In the genomic region with DNA sequence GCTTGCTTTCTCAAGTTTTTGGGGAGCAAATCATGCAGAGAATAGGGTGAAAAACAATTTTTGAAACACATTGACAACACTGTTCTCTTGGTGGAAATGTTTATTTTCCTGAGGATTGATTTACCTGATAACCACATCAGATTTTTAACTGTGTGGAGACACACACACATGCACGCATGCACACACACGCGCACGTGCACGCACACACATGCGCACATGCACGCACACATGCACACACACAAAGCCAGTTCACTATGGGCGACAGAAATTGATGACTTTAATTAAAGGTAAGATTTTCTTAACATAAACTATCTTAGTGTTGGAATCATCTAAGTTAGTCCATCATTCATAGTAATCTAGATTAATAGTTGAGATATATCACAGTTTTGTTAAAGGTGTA, we compare ENCODE assay signal across 30 cellular contexts. TPM values are rescaled to one million over a fixed set of nuclear protein-coding genes. Genes with fewer than 3 reads are reported as not detected.
DNase-seq lines count a peak whose midpoint lies in the region; ATAC-seq, FAIRE-seq and TF ChIP-seq lines count a peak whose summit lies in the region.
"Had no signal": no experiment of that assay in that cellular context is flagged by ENCODE, and none has a peak within 500 bp of the region (broad histone marks: within the 10 kb centered on the region; RNA-seq: fewer than 3 reads in every experiment).

No MANE protein-coding gene starts in this region.

- intact Hi-C loops in GM12878 (cut with micrococcal nuclease; ENCODE audit: unreplicated experiment) = no loop called here

- H3K9me3 ChIP-seq in HEK293 (ENCODE audit: control insufficient read depth, insufficient read depth, low read depth, low read length) = no peaks in the 10 kb centered on the region
- H3K9me3 ChIP-seq in GM12878 (replicated peaks; ENCODE audit: control insufficient read depth, insufficient read depth, low read length) = no peaks in the 10 kb centered on the region
- H3K9me3 ChIP-seq: BE2C, Caco-2 had no signal

- FAIRE-seq in GM12878 (lab: Jason Lieb, UNC) = no peak
- FAIRE-seq: A204.1, A549, D721Med had no signal

- H3K9ac ChIP-seq in GM12878 (ENCODE audit: control insufficient read depth, insufficient read depth, low read length) = no peak overlapping the region
- H3K9ac ChIP-seq: BLaER1; BLaER1 treated with 17β-estradiol and CSF1 and Interleukin-3, amounts not matched to agents 10 nM and 100 nM had no signal

- H3K27ac ChIP-seq in HEK293 (ENCODE audit: extremely low read depth, low read depth, low read length) (no peak overlapping the region), GM12878 (ENCODE audit: control insufficient read depth, insufficient read depth) (no peak overlapping the region)
- H3K27ac ChIP-seq: 22Rv1; A549; BLaER1; BLaER1 treated with 17β-estradiol and CSF1 and Interleukin-3, amounts not matched to agents 10 nM and 100 nM; C4-2B had no signal

- CTCF ChIA-PET in HEK293 (lab: Yijun Ruan, JAX) = no interaction called here
- CTCF ChIA-PET in GM12878 (lab: Yijun Ruan, JAX) = no interaction called here

- H4K20me1 ChIP-seq in GM12878 (ENCODE audit: control insufficient read depth, insufficient read depth) = no peaks in the 10 kb centered on the region
- H4K20me1 ChIP-seq: BLaER1; BLaER1 treated with 17β-estradiol and CSF1 and Interleukin-3, amounts not matched to agents 10 nM and 100 nM had no signal

- RAD21 ChIA-PET in GM12878 (lab: Charles Lee; ENCODE audit: unreplicated experiment) = no interaction called here

- H3K36me3 ChIP-seq in HEK293 (ENCODE audit: control insufficient read depth in 2 of 2, insufficient read depth in 1 of 2, low read length in 2 of 2) = peaks cover 0 to 19% of the 10 kb centered on the region in 2 experiments; a peak in 1 of 3 replicates
- H3K36me3 ChIP-seq in GM12878 (ENCODE audit: control insufficient read depth in 2 of 2, insufficient read depth in 2 of 2, low read length in 1 of 2) = no peaks in the 10 kb centered on the region
- H3K36me3 ChIP-seq: BE2C, BLaER1 had no signal

- WGBS in GM12878 (ENCODE audit: insufficient coverage, insufficient replicate concordance, low lambda C conversion rate, missing lambda C conversion rate) = 93% methylated on average over 8 of the region's 8 CpGs

- no peaks in the 10 kb centered on the region for H3K27me3 ChIP-seq in GM12878 (replicated peaks in 1 of 2; ENCODE audit: control insufficient read depth in 2 of 2, insufficient read depth in 2 of 2, low read length in 1 of 2)
- H3K27me3 ChIP-seq: BLaER1; BLaER1 treated with 17β-estradiol and CSF1 and Interleukin-3, amounts not matched to agents 10 nM and 100 nM had no signal

- no peak for TF ChIP-seq POLR2A in GM12878 (IDR thresholded peaks at IDR 0.05; ENCODE audit: low read depth, low read length)

- no peak overlapping the region for H2AFZ ChIP-seq in GM12878 (ENCODE audit: control insufficient read depth, low read depth, low read length)

- no peaks in the 10 kb centered on the region for H3K4me1 ChIP-seq in HEK293 (ENCODE audit: control insufficient read depth, insufficient read depth, low read length)
- no peaks in the 10 kb centered on the region for H3K4me1 ChIP-seq in GM12878 (ENCODE audit: control insufficient read depth, insufficient read depth, low read length)
- H3K4me1 ChIP-seq: A549; BE2C; BLaER1; BLaER1 treated with 17β-estradiol and CSF1 and Interleukin-3, amounts not matched to agents 10 nM and 100 nM; Caco-2 had no signal

- no peak for DNase-seq in GM12878 (ENCODE audit: low read depth, low spot score)
- DNase-seq in ACHN = no peak
- DNase-seq: 8988T; AML-193; BE2C; C1 segment of cervical spinal cord; Caco-2; Calu3; CD4-positive, alpha-beta memory T cell; CD4-positive, alpha-beta T cell; CD4-positive, CD25-positive, alpha-beta regulatory T cell; CD8-positive, alpha-beta memory T cell; CD8-positive, alpha-beta T cell; COR-L47; DMS 273 treated with DMSO at 0.1 percent for 48 hours; DMS153; DMS53; DMS79; DMS79 treated with DMSO at 0.1 percent for 48 hours; DND-41; EL had no signal

- BruUV-seq in GM12878 (replicated peaks; lab: Mats Ljungman, UMichigan) = no TSS peak

- TF ChIP-seq RAD21 in GM12878 (IDR thresholded peaks at IDR 0.05; ENCODE audit: insufficient read depth, low read depth, low read length) = no peak

- H3K4me3 ChIP-seq in HEK293 (ENCODE audit: low read depth, low read length) (no peak overlapping the region), GM12878 (no peak overlapping the region)
- H3K4me3 ChIP-seq: A549; BLaER1; BLaER1 treated with 17β-estradiol and CSF1 and Interleukin-3, amounts not matched to agents 10 nM and 100 nM had no signal

- no peak overlapping the region for H3K4me2 ChIP-seq in GM12878 (ENCODE audit: control insufficient read depth, insufficient read depth)
- H3K4me2 ChIP-seq: A549; BLaER1; BLaER1 treated with 17β-estradiol and CSF1 and Interleukin-3, amounts not matched to agents 10 nM and 100 nM had no signal

- no peaks in the 10 kb centered on the region for H3K79me2 ChIP-seq in GM12878 (ENCODE audit: control insufficient read depth, insufficient read depth, low read length)

- no peak for TF ChIP-seq EP300 in GM12878 (IDR thresholded peaks at IDR 0.05; ENCODE audit: borderline replicate concordance in 1 of 2, control insufficient read depth in 1 of 2, low read depth in 2 of 2, low read length in 2 of 2)

- ATAC-seq in GM12878 = no peak
- no peak for ATAC-seq in GM19328 (IDR thresholded peaks at IDR 0.05; ENCODE audit: unreplicated experiment)
- ATAC-seq: A549; CD8-positive, alpha-beta T cell had no signal

- in situ Hi-C loops in GM12878 (cut with MboI) = no loop called here
- in situ Hi-C loops in ACHN (cut with HindIII; ENCODE audit: low pct_ligation_motif_present, low pct_unique_long_range_greater_than_20kb, low sequenced_read_pairs) = no loop called here

- TF ChIP-seq CTCF in HEK293 (tag by site-specific recombination; IDR thresholded peaks at IDR 0.05) = no peak
- no peak for TF ChIP-seq CTCF in GM12878 (IDR thresholded peaks at IDR 0.05 in 2 of 3, conservative IDR thresholded peaks at IDR 0.05 in 1 of 3; ENCODE audit: control insufficient read depth in 2 of 3, extremely low read depth in 1 of 3, insufficient read depth in 1 of 3, low read depth in 3 of 3, low read length in 3 of 3)

- POLR2A ChIA-PET in HEK293 (lab: Yijun Ruan, JAX) = no interaction called here
- POLR2A ChIA-PET in GM12878 (lab: Charles Lee) = no interaction called here

- SMC1A ChIA-PET in GM12878 (lab: Charles Lee; ENCODE audit: uncharacterized antibody, unreplicated experiment) = interaction anchor here (1.4 kb wide), 1 partner anchor 10 kb away, joined by 3 read pairs; no protein-coding TSS in a partner anchor

TF ChIP-seq in HEK293, 187 proteins besides CTCF, POLR2A, EP300 and RAD21 (continues in another document):
- no peak for TF ChIP-seq KLF10 (tag by site-specific recombination; IDR thresholded peaks at IDR 0.05)

TF ChIP-seq in GM12878, 131 proteins besides CTCF, POLR2A, EP300 and RAD21 (continues in another document):
- TF ChIP-seq CHD4 (IDR thresholded peaks at IDR 0.05) = no peak

RNA-seq across cellular contexts. Expression of a gene that starts 15.3 kb away (rescaled TPM):
- total RNA-seq in GM12878 (2013; cell fraction: nucleolus; rRNA removed) = 3.9 and 6.8 TPM in 2 replicates
- total RNA-seq in GM12878 (2014; rRNA removed) (0.54 and 0.68 TPM in 2 replicates), GM12878 (2014; rRNA removed; fragmentation: Illumina TruSeq; extraction: Trizol) (0.55 and 1.0 TPM in 2 replicates), GM12878 (2021) (0.95 and 1.1 TPM in 2 replicates)
- polyA plus RNA-seq in GM12878 (2011; ENCODE audit: low read depth) = 1.1 TPM
- polyA plus RNA-seq in GM12878 (2011; rRNA removed) (1.5 and 1.6 TPM in 2 replicates), GM12878 (2014; fragmentation: Illumina TruSeq; extraction: Trizol) (0.54 and 1.00 TPM in 2 replicates), GM12878 (2014; fragmentation: Nextera tagmentation; extraction: Ambion mirVana) (under 1 TPM; 0.02 to 0.18 TPM), GM12878 (2014; rRNA removed) (0.88 and 1.4 TPM in 2 replicates), GM12878 (2016; fragmentation: Nextera tagmentation; extraction: Ambion mirVana) (1 to 10 TPM in 1 of 2 experiments, under 1 TPM in 1; 0.73 to 1.7 TPM)
- 0.69 and 0.72 TPM in 2 replicates for polyA plus RNA-seq in GM12878 (2011; cell fraction: cytosol; rRNA removed)
- polyA plus RNA-seq in GM12878 (2011; cell fraction: nucleus; rRNA removed) = 0.99 and 1.0 TPM in 2 replicates
- 0.65 and 0.77 TPM in 2 replicates for polyA plus RNA-seq in GM12878 (2012)
- 1.4 and 2.3 TPM in 2 replicates for polyA minus RNA-seq in GM12878 (2011; rRNA and poly(A)+ RNA removed)
- polyA minus RNA-seq in GM12878 (2011; cell fraction: cytosol; rRNA and poly(A)+ RNA removed) = 1.3 and 1.6 TPM in 2 replicates
- 1.2 and 1.5 TPM in 2 replicates for polyA minus RNA-seq in GM12878 (2011; cell fraction: nucleus; rRNA and poly(A)+ RNA removed)

RNA-seq across cellular contexts. Expression of a gene that starts 25.3 kb away (rescaled TPM):
- total RNA-seq in GM12878 (2013; cell fraction: nucleolus; rRNA removed) = 152 and 158 TPM in 2 replicates
- total RNA-seq in GM12878 (2014; rRNA removed) = 774 and 1,139 TPM in 2 replicates
- 2,045 and 2,048 TPM in 2 replicates for total RNA-seq in GM12878 (2014; rRNA removed; fragmentation: Illumina TruSeq; extraction: Trizol)
- total RNA-seq in GM12878 (2021) = 1,469 and 1,543 TPM in 2 replicates
- 7,666 TPM for polyA plus RNA-seq in GM12878 (2011; ENCODE audit: low read depth)
- polyA plus RNA-seq in GM12878 (2011; rRNA removed) = 1,355 and 2,033 TPM in 2 replicates
- polyA plus RNA-seq in GM12878 (2011; cell fraction: cytosol; rRNA removed) = 588 and 600 TPM in 2 replicates
- 326 and 453 TPM in 2 replicates for polyA plus RNA-seq in GM12878 (2011; cell fraction: nucleus; rRNA removed)
- polyA plus RNA-seq in GM12878 (2012) = 3,017 and 3,888 TPM in 2 replicates
- polyA plus RNA-seq in GM12878 (2014; fragmentation: Illumina TruSeq; extraction: Trizol) = 2,605 and 3,098 TPM in 2 replicates
- polyA plus RNA-seq in GM12878 (2014; fragmentation: Nextera tagmentation; extraction: Ambion mirVana) = 1,000 to 10,000 TPM; 2,763 to 3,144 TPM
- polyA plus RNA-seq in GM12878 (2014; rRNA removed) = 1,819 and 2,206 TPM in 2 replicates
- 1,000 to 10,000 TPM; 1,637 to 1,641 TPM for polyA plus RNA-seq in GM12878 (2016; fragmentation: Nextera tagmentation; extraction: Ambion mirVana)
- 184 and 244 TPM in 2 replicates for polyA minus RNA-seq in GM12878 (2011; rRNA and poly(A)+ RNA removed)
- polyA minus RNA-seq in GM12878 (2011; cell fraction: cytosol; rRNA and poly(A)+ RNA removed) = 126 and 163 TPM in 2 replicates
- 34.9 and 49.6 TPM in 2 replicates for polyA minus RNA-seq in GM12878 (2011; cell fraction: nucleus; rRNA and poly(A)+ RNA removed)
